Comparison of ENCODE assay signal across 1 cellular context in the genomic region with DNA sequence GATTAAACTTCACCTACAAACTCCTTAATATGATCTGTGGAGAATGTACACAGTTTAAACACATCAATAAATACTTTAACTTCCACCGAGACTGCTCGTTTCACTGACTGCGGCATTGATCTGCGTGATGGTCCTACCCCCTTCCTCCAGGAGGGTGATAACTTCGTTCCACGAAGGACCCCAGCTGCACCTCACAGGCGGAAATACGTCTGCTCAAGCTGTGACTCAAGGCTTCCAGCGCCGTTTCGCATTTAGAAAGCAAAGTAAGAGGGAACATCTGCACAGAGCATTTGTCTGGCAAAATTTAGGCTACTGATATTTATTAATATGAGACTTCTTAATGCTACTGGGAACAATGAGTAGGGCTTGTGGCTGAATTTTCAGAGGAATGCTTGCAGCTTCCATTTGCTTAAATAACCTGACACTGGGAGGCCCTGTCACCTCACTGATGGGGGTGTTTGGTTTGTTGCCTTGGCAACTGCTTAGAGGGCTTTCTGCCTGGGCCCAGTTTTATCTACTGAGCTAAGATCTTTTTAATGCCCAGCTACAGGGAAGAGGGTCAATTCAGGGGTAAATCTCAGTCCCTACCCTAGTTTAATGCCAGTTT.
TF ChIP-seq lines count a peak whose summit lies in the region.

No MANE protein-coding gene starts in this region.

TF ChIP-seq in neural cell, 6 proteins besides CTCF, POLR2A, EP300 and RAD21 (continued from another document):
- TF ChIP-seq REST (IDR thresholded peaks at IDR 0.05; ENCODE audit: borderline replicate concordance) (peak; percentile 44), SMC3 (conservative IDR thresholded peaks at IDR 0.05; ENCODE audit: poor library complexity) (no peak), MXI1 (conservative IDR thresholded peaks at IDR 0.05; ENCODE audit: poor library complexity, severe bottlenecking) (peak; percentile 41), TAF1 (IDR thresholded peaks at IDR 0.05; ENCODE audit: low read depth) (no peak)
